1 cellular context compared by ENCODE assay signal in the genomic region with DNA sequence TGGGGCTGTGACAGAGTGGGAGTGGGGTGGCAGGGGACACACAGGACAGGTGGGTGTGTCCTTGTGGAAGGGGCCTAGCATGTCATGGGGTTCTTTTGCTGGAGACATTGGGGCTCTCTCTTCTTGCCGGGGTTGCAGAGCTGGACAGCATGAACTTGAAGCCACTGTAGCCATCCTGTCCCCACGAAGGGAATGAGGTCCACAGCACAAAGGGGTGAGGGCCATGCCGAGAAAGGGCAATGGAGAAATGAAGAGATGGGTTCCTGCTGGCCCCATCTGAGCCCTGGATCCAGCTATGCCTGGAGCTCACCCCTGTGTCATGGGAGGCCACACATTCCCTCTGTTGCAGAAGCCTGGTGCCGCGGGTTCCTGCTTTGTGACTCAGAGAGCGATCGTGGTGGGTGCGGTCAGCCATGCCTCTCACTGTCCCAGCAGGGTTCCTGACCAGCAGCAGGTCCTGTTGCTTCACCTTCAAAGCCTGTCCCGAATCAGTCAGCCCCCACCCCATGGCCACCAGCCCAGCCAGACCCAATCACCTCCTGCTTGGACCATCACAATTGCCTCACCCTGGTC.
A peak's percentile ranks its signal among the peaks of the same experiment; 100 is the strongest.
TF ChIP-seq lines count a peak whose summit lies in the region.

No MANE protein-coding gene starts in this region.

TF ChIP-seq in K562, 482 proteins besides CTCF, POLR2A, EP300 and RAD21 (continued from another document and continues in another):
- TF ChIP-seq TOE1 (IDR thresholded peaks at IDR 0.05; ENCODE audit: borderline replicate concordance), result no peak
- no peak for TF ChIP-seq TOE1 (CRISPR knock-in tag; IDR thresholded peaks at IDR 0.05; ENCODE audit: borderline replicate concordance, low read depth)
- TF ChIP-seq, protein P1, sequence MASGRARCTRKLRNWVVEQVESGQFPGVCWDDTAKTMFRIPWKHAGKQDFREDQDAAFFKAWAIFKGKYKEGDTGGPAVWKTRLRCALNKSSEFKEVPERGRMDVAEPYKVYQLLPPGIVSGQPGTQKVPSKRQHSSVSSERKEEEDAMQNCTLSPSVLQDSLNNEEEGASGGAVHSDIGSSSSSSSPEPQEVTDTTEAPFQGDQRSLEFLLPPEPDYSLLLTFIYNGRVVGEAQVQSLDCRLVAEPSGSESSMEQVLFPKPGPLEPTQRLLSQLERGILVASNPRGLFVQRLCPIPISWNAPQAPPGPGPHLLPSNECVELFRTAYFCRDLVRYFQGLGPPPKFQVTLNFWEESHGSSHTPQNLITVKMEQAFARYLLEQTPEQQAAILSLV (tag; IDR thresholded peaks at IDR 0.05), result no peak; the same call in 1 of the 2 replicates
- TF ChIP-seq, protein P2, sequence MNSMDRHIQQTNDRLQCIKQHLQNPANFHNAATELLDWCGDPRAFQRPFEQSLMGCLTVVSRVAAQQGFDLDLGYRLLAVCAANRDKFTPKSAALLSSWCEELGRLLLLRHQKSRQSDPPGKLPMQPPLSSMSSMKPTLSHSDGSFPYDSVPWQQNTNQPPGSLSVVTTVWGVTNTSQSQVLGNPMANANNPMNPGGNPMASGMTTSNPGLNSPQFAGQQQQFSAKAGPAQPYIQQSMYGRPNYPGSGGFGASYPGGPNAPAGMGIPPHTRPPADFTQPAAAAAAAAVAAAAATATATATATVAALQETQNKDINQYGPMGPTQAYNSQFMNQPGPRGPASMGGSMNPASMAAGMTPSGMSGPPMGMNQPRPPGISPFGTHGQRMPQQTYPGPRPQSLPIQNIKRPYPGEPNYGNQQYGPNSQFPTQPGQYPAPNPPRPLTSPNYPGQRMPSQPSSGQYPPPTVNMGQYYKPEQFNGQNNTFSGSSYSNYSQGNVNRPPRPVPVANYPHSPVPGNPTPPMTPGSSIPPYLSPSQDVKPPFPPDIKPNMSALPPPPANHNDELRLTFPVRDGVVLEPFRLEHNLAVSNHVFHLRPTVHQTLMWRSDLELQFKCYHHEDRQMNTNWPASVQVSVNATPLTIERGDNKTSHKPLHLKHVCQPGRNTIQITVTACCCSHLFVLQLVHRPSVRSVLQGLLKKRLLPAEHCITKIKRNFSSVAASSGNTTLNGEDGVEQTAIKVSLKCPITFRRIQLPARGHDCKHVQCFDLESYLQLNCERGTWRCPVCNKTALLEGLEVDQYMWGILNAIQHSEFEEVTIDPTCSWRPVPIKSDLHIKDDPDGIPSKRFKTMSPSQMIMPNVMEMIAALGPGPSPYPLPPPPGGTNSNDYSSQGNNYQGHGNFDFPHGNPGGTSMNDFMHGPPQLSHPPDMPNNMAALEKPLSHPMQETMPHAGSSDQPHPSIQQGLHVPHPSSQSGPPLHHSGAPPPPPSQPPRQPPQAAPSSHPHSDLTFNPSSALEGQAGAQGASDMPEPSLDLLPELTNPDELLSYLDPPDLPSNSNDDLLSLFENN (IDR thresholded peaks at IDR 0.05; ENCODE audit: low read depth in 2 of 2, low read length in 2 of 2), result no peak
- no peak for TF ChIP-seq ZNF668 (CRISPR knock-in tag; IDR thresholded peaks at IDR 0.05)
- TF ChIP-seq NR2C2 (CRISPR knock-in tag; IDR thresholded peaks at IDR 0.05), result no peak
- TF ChIP-seq NR2C2 (tag; IDR thresholded peaks at IDR 0.05), result peak; percentile 49
- TF ChIP-seq ZNF778 (CRISPR knock-in tag; IDR thresholded peaks at IDR 0.05), result no peak
- TF ChIP-seq, protein P3, sequence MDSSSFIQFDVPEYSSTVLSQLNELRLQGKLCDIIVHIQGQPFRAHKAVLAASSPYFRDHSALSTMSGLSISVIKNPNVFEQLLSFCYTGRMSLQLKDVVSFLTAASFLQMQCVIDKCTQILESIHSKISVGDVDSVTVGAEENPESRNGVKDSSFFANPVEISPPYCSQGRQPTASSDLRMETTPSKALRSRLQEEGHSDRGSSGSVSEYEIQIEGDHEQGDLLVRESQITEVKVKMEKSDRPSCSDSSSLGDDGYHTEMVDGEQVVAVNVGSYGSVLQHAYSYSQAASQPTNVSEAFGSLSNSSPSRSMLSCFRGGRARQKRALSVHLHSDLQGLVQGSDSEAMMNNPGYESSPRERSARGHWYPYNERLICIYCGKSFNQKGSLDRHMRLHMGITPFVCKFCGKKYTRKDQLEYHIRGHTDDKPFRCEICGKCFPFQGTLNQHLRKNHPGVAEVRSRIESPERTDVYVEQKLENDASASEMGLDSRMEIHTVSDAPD (CRISPR knock-in tag; IDR thresholded peaks at IDR 0.05), result no peak
- no peak for TF ChIP-seq ZSCAN29 (IDR thresholded peaks at IDR 0.05)
- TF ChIP-seq BRD4 (IDR thresholded peaks at IDR 0.05), result no peak
- TF ChIP-seq, protein P4, sequence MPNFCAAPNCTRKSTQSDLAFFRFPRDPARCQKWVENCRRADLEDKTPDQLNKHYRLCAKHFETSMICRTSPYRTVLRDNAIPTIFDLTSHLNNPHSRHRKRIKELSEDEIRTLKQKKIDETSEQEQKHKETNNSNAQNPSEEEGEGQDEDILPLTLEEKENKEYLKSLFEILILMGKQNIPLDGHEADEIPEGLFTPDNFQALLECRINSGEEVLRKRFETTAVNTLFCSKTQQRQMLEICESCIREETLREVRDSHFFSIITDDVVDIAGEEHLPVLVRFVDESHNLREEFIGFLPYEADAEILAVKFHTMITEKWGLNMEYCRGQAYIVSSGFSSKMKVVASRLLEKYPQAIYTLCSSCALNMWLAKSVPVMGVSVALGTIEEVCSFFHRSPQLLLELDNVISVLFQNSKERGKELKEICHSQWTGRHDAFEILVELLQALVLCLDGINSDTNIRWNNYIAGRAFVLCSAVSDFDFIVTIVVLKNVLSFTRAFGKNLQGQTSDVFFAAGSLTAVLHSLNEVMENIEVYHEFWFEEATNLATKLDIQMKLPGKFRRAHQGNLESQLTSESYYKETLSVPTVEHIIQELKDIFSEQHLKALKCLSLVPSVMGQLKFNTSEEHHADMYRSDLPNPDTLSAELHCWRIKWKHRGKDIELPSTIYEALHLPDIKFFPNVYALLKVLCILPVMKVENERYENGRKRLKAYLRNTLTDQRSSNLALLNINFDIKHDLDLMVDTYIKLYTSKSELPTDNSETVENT (CRISPR knock-in tag; IDR thresholded peaks at IDR 0.05), result no peak
- no peak for TF ChIP-seq GATA2 (CRISPR knock-in tag; IDR thresholded peaks at IDR 0.05)
- TF ChIP-seq, protein P5, sequence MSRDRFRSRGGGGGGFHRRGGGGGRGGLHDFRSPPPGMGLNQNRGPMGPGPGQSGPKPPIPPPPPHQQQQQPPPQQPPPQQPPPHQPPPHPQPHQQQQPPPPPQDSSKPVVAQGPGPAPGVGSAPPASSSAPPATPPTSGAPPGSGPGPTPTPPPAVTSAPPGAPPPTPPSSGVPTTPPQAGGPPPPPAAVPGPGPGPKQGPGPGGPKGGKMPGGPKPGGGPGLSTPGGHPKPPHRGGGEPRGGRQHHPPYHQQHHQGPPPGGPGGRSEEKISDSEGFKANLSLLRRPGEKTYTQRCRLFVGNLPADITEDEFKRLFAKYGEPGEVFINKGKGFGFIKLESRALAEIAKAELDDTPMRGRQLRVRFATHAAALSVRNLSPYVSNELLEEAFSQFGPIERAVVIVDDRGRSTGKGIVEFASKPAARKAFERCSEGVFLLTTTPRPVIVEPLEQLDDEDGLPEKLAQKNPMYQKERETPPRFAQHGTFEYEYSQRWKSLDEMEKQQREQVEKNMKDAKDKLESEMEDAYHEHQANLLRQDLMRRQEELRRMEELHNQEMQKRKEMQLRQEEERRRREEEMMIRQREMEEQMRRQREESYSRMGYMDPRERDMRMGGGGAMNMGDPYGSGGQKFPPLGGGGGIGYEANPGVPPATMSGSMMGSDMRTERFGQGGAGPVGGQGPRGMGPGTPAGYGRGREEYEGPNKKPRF (IDR thresholded peaks at IDR 0.05; ENCODE audit: low read depth, low read length), result no peak
- TF ChIP-seq HDAC8 (tag; IDR thresholded peaks at IDR 0.05), result no peak; the same call in 1 of the 2 replicates
- TF ChIP-seq, protein P6, sequence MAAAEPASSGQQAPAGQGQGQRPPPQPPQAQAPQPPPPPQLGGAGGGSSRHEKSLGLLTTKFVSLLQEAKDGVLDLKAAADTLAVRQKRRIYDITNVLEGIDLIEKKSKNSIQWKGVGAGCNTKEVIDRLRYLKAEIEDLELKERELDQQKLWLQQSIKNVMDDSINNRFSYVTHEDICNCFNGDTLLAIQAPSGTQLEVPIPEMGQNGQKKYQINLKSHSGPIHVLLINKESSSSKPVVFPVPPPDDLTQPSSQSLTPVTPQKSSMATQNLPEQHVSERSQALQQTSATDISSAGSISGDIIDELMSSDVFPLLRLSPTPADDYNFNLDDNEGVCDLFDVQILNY (CRISPR knock-in tag; IDR thresholded peaks at IDR 0.05), result no peak
- TF ChIP-seq ZNF57 (CRISPR knock-in tag; IDR thresholded peaks at IDR 0.05), result no peak
- peak; percentile 1; the same call in 1 of the 2 replicates for TF ChIP-seq MYC (IDR thresholded peaks at IDR 0.05; ENCODE audit: low read depth, low read length)
- TF ChIP-seq MYC (CRISPR knock-in tag; IDR thresholded peaks at IDR 0.05; ENCODE audit: borderline replicate concordance, low read depth), result no peak
- TF ChIP-seq ZNF764 (CRISPR knock-in tag; IDR thresholded peaks at IDR 0.05; ENCODE audit: low read depth), result no peak
- no peak for TF ChIP-seq ZNF197 (CRISPR knock-in tag; IDR thresholded peaks at IDR 0.05; ENCODE audit: low read depth)
- no peak for TF ChIP-seq FOXK1 (CRISPR knock-in tag; IDR thresholded peaks at IDR 0.05; ENCODE audit: borderline replicate concordance)
- TF ChIP-seq MYBL2 (IDR thresholded peaks at IDR 0.05; ENCODE audit: low read depth), result no peak
- no peak for TF ChIP-seq MYBL2 (CRISPR knock-in tag; IDR thresholded peaks at IDR 0.05; ENCODE audit: borderline replicate concordance)
- TF ChIP-seq, protein P7, sequence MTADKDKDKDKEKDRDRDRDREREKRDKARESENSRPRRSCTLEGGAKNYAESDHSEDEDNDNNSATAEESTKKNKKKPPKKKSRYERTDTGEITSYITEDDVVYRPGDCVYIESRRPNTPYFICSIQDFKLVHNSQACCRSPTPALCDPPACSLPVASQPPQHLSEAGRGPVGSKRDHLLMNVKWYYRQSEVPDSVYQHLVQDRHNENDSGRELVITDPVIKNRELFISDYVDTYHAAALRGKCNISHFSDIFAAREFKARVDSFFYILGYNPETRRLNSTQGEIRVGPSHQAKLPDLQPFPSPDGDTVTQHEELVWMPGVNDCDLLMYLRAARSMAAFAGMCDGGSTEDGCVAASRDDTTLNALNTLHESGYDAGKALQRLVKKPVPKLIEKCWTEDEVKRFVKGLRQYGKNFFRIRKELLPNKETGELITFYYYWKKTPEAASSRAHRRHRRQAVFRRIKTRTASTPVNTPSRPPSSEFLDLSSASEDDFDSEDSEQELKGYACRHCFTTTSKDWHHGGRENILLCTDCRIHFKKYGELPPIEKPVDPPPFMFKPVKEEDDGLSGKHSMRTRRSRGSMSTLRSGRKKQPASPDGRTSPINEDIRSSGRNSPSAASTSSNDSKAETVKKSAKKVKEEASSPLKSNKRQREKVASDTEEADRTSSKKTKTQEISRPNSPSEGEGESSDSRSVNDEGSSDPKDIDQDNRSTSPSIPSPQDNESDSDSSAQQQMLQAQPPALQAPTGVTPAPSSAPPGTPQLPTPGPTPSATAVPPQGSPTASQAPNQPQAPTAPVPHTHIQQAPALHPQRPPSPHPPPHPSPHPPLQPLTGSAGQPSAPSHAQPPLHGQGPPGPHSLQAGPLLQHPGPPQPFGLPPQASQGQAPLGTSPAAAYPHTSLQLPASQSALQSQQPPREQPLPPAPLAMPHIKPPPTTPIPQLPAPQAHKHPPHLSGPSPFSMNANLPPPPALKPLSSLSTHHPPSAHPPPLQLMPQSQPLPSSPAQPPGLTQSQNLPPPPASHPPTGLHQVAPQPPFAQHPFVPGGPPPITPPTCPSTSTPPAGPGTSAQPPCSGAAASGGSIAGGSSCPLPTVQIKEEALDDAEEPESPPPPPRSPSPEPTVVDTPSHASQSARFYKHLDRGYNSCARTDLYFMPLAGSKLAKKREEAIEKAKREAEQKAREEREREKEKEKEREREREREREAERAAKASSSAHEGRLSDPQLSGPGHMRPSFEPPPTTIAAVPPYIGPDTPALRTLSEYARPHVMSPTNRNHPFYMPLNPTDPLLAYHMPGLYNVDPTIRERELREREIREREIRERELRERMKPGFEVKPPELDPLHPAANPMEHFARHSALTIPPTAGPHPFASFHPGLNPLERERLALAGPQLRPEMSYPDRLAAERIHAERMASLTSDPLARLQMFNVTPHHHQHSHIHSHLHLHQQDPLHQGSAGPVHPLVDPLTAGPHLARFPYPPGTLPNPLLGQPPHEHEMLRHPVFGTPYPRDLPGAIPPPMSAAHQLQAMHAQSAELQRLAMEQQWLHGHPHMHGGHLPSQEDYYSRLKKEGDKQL (CRISPR knock-in tag; IDR thresholded peaks at IDR 0.05; ENCODE audit: borderline replicate concordance), result no peak
- no peak for TF ChIP-seq ZNF445 (CRISPR knock-in tag; IDR thresholded peaks at IDR 0.05; ENCODE audit: low read depth)
- 0 out of 2 replicates have a peak, but pooled peaks have one; percentile 44 for TF ChIP-seq MYNN (IDR thresholded peaks at IDR 0.05)
- no peak for TF ChIP-seq MYNN (CRISPR knock-in tag; IDR thresholded peaks at IDR 0.05)
- no peak for TF ChIP-seq GABPA (tag; conservative IDR thresholded peaks at IDR 0.05; ENCODE audit: low read depth)
- TF ChIP-seq ZBTB1 (CRISPR knock-in tag; IDR thresholded peaks at IDR 0.05; ENCODE audit: borderline replicate concordance, low read depth), result peak; percentile 68; the same call in 1 of the 2 replicates
- no peak for TF ChIP-seq NUFIP1 (IDR thresholded peaks at IDR 0.05; ENCODE audit: partially characterized antibody)
- no peak for TF ChIP-seq ZNF239 (CRISPR knock-in tag; IDR thresholded peaks at IDR 0.05)
- TF ChIP-seq ADNP (tag; IDR thresholded peaks at IDR 0.05), result no peak
- 0 out of 2 replicates have a peak, but pooled peaks have one; percentile 36 for TF ChIP-seq ZNF134 (CRISPR knock-in tag; conservative IDR thresholded peaks at IDR 0.05)
- no peak for TF ChIP-seq RBM15 (IDR thresholded peaks at IDR 0.05; ENCODE audit: insufficient read depth, low read length)
- TF ChIP-seq, protein P8, sequence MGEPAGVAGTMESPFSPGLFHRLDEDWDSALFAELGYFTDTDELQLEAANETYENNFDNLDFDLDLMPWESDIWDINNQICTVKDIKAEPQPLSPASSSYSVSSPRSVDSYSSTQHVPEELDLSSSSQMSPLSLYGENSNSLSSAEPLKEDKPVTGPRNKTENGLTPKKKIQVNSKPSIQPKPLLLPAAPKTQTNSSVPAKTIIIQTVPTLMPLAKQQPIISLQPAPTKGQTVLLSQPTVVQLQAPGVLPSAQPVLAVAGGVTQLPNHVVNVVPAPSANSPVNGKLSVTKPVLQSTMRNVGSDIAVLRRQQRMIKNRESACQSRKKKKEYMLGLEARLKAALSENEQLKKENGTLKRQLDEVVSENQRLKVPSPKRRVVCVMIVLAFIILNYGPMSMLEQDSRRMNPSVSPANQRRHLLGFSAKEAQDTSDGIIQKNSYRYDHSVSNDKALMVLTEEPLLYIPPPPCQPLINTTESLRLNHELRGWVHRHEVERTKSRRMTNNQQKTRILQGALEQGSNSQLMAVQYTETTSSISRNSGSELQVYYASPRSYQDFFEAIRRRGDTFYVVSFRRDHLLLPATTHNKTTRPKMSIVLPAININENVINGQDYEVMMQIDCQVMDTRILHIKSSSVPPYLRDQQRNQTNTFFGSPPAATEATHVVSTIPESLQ (CRISPR knock-in tag; IDR thresholded peaks at IDR 0.05), result no peak
- no peak for TF ChIP-seq BDP1 (IDR thresholded peaks at IDR 0.05; ENCODE audit: insufficient read depth, insufficient read length)
- TF ChIP-seq SNRNP70 (optimal IDR thresholded peaks at IDR 0.05; ENCODE audit: low read depth, low read length), result no peak
- no peak for TF ChIP-seq BCOR (IDR thresholded peaks at IDR 0.05)
- no peak for TF ChIP-seq SMAD2 (IDR thresholded peaks at IDR 0.05; ENCODE audit: low read depth, low read length)
- TF ChIP-seq, protein P9, sequence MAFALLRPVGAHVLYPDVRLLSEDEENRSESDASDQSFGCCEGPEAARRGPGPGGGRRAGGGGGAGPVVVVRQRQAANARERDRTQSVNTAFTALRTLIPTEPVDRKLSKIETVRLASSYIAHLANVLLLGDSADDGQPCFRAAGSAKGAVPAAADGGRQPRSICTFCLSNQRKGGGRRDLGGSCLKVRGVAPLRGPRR (CRISPR knock-in tag; IDR thresholded peaks at IDR 0.05), result no peak
- TF ChIP-seq ZFPM2 (CRISPR knock-in tag; IDR thresholded peaks at IDR 0.05), result no peak
- TF ChIP-seq SP1 (CRISPR knock-in tag; IDR thresholded peaks at IDR 0.05), result no peak
- TF ChIP-seq RBM25 (IDR thresholded peaks at IDR 0.05; ENCODE audit: low read depth, low read length, severe bottlenecking), result no peak
- TF ChIP-seq MEF2D (tag; conservative IDR thresholded peaks at IDR 0.05; ENCODE audit: low read depth), result no peak
